8 cellular contexts compared by ENCODE assay signal in genomic region chr9:133726401-133727276, GRCh38. TPM values are rescaled to one million over a fixed set of nuclear protein-coding genes. Genes with fewer than 3 reads are reported as not detected.
DNase-seq lines count a peak whose midpoint lies in the region; ATAC-seq and TF ChIP-seq lines count a peak whose summit lies in the region.

No MANE protein-coding gene starts in this region.

- H3F3A ChIP-seq in PC-3 (ENCODE audit: low read length, unreplicated experiment): no peaks in the 10 kb centered on the region

- TF ChIP-seq CTCF in HL-60 (IDR thresholded peaks at IDR 0.05; ENCODE audit: insufficient read depth, low read length) (peak; percentile 26), PC-3 (conservative IDR thresholded peaks at IDR 0.05; ENCODE audit: low read depth, low read length) (peak; percentile 48), foreskin fibroblast (IDR thresholded peaks at IDR 0.05; ENCODE audit: low read depth, low read length) (peak; percentile 51)

- ATAC-seq in PC-3 (peak; percentile 86), HG02973 (IDR thresholded peaks at IDR 0.05; ENCODE audit: unreplicated experiment) (no peak)
- ATAC-seq in activated T-cell treated with anti-CD3 and anti-CD28 coated beads, Interleukin-2, amount 50 U/mL, for 4 hours: peak; percentile 61 to 63

- H3K4me3 ChIP-seq in HL-60 (replicated peaks; ENCODE audit: insufficient read depth, low read length) (no peak overlapping the region), PC-3 (ENCODE audit: low read length) (no peak overlapping the region), foreskin fibroblast (ENCODE audit: low read depth in 1 of 2, low read length in 2 of 2) (no peak overlapping the region)

- POLR2A ChIA-PET in PC-3 (lab: Charles Lee; ENCODE audit: unreplicated experiment): no interaction called here

- peaks cover 8% of the 10 kb centered on the region for H3K4me1 Mint-ChIP-seq in activated T-cell treated with anti-CD3 and anti-CD28 coated beads, Interleukin-2, amount 50 U/mL, for 4 hours (ENCODE audit: low read depth)

- H3K27me3 ChIP-seq in HL-60 (ENCODE audit: insufficient read depth, poor library complexity, severe bottlenecking) (peaks cover 3% of the 10 kb centered on the region), PC-3 (ENCODE audit: low read length) (no peaks in the 10 kb centered on the region)

- no peak overlapping the region for H3K4me3 Mint-ChIP-seq in activated T-cell treated with anti-CD3 and anti-CD28 coated beads, Interleukin-2, amount 50 U/mL, for 4 hours

- H3K4me2 ChIP-seq in PC-3 (ENCODE audit: low read length): no peak overlapping the region

- H3K9me2 ChIP-seq in PC-3 (replicated peaks; ENCODE audit: low read length): no peaks in the 10 kb centered on the region

- no peaks in the 10 kb centered on the region for H3K4me1 ChIP-seq in PC-3 (ENCODE audit: insufficient read depth, low read length)

- H3K9me3 ChIP-seq in PC-3 (ENCODE audit: low read length): no peaks in the 10 kb centered on the region

- no peak overlapping the region for H3K9ac ChIP-seq in PC-3 (ENCODE audit: low read length)

- DNase-seq in Ammon's horn (ENCODE audit: low spot score): peak; percentile 48
- DNase-seq in HL-60 (ENCODE audit: low read depth in 1 of 2, low spot score in 1 of 2): peak in 1 of 2 experiments; percentile 22
- peak; percentile 63 for DNase-seq in PC-3
- peak; percentile 64 for DNase-seq in activated T-cell treated with anti-CD3 and anti-CD28 coated beads, Interleukin-2, amount 50 U/mL, for 4 hours
- peak in 1 of 2 donors; percentile 42 for DNase-seq in foreskin fibroblast
- peak; percentile 40 for DNase-seq in pons (ENCODE audit: low spot score)
- no peak for DNase-seq in NOMO-1 treated with dmso at 0.1 percent for 144 hours (lab: John Stamatoyannopoulos, UW; ENCODE audit: unreplicated experiment)

- intact Hi-C loops in PC-3 (cut with micrococcal nuclease): loop anchor here (2.0 kb wide), 1 partner anchor 194 kb away; no protein-coding TSS in a partner anchor

- no peaks in the 10 kb centered on the region for H3K79me2 ChIP-seq in PC-3 (ENCODE audit: low read length)

- H3K9me3 Mint-ChIP-seq in activated T-cell treated with anti-CD3 and anti-CD28 coated beads, Interleukin-2, amount 50 U/mL, for 4 hours: no peaks in the 10 kb centered on the region

- no peaks in the 10 kb centered on the region for H3K36me3 Mint-ChIP-seq in activated T-cell treated with anti-CD3 and anti-CD28 coated beads, Interleukin-2, amount 50 U/mL, for 4 hours (ENCODE audit: insufficient read depth)

- no peaks in the 10 kb centered on the region for H4K20me1 ChIP-seq in PC-3 (ENCODE audit: low read length)

- H3K36me3 ChIP-seq in PC-3 (ENCODE audit: low read depth, low read length): no peaks in the 10 kb centered on the region

- CTCF ChIA-PET in PC-3 (lab: Charles Lee): interaction anchor here (0.5 to 0.8 kb wide), 2 partner anchors 16 to 31 kb away, joined by 3 read pairs; no protein-coding TSS in a partner anchor

- H2AFZ ChIP-seq in PC-3 (ENCODE audit: low read length): no peak overlapping the region

- no TSS peak for BruUV-seq in PC-3 (replicated peaks; lab: Mats Ljungman, UMichigan)

- H3K27ac ChIP-seq in HL-60 (replicated peaks) (no peak overlapping the region), PC-3 (ENCODE audit: low read length) (no peak overlapping the region)

- peaks cover 6% of the 10 kb centered on the region for H3K27me3 Mint-ChIP-seq in activated T-cell treated with anti-CD3 and anti-CD28 coated beads, Interleukin-2, amount 50 U/mL, for 4 hours (ENCODE audit: low read depth)

RNA-seq across cellular contexts. Expression of gene SARDH, which starts 11.5 kb away (rescaled TPM):
- total RNA-seq in PC-3 (2014; rRNA removed): 2.5 and 3.4 TPM in 2 replicates
- 1 to 10 TPM; 3.6 to 5.5 (median 5.0) TPM for total RNA-seq in activated T-cell treated with anti-CD3 and anti-CD28 coated beads, Interleukin-2, amount 50 U/mL, for 4 hours
